In the genomic region with DNA sequence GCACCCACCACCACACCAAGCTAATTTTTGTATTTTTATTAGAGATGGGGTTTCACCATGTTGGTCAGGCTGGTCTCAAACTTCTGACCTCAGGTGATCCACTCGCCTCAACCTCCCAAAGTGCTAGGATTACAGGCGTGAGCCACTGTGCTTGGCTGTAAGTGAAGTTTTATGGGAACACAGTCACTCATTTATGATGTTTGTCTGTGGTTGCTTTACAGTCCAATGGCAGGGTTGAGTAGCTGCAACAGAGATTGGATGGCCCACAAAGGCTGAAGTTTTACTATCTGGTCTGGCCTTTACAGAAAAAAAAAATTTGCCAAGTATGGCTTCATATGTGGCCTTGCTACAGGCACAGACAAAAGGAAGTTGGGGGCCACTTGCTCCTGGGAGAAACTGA, we compare ENCODE assay signal across 7 cellular contexts.
DNase-seq lines count a peak whose midpoint lies in the region; ATAC-seq and TF ChIP-seq lines count a peak whose summit lies in the region.
"Not testable (repeated sequence)": the region's sequence is repeated elsewhere in the genome, so short reads cannot be mapped to it uniquely, and the experiment has no call there.

No MANE protein-coding gene starts in this region.

- no CpG with 5 or more reads among the region's 2 CpGs for WGBS in mesendoderm (ENCODE audit: extremely low coverage, insufficient coverage, low lambda C conversion rate)
- 51% methylated on average over 2 of the region's 2 CpGs for WGBS in prostate gland
- 51% methylated on average over 2 of the region's 2 CpGs; no CpG with 5 or more reads in 1 of the 2 donors for WGBS in transverse colon (ENCODE audit: low coverage in 1 of 2), 2 donors

- not testable (repeated sequence) for H3K79me2 ChIP-seq in mesendoderm (ENCODE audit: control insufficient read depth, insufficient read depth, low read length)

- not testable (repeated sequence) for H4K5ac ChIP-seq in mesendoderm (ENCODE audit: low read length)

- H3K56ac ChIP-seq in mesendoderm (ENCODE audit: low read length): not testable (repeated sequence)

- TF ChIP-seq EP300 in transverse colon (IDR thresholded peaks at IDR 0.05; ENCODE audit: low read depth): not testable (repeated sequence)

- H3K18ac ChIP-seq in mesendoderm (ENCODE audit: low read length): not testable (repeated sequence)

- not testable (repeated sequence) for H4K8ac ChIP-seq in mesendoderm (ENCODE audit: low read depth, low read length)

- H3K4me3 ChIP-seq in colonic mucosa; mesendoderm (ENCODE audit: low read length); mucosa of descending colon; prostate gland; transverse colon: not testable (repeated sequence)

- not testable (repeated sequence) for H3K9ac ChIP-seq in colonic mucosa (ENCODE audit: low read depth in 2 of 2, low read length in 2 of 2); mesendoderm (ENCODE audit: low read length)

- H3K36me3 ChIP-seq in colonic mucosa; mesendoderm (ENCODE audit: control insufficient read depth, insufficient read depth, low read length); mucosa of descending colon (ENCODE audit: low read depth); prostate gland; transverse colon: not testable (repeated sequence)

- TF ChIP-seq POLR2A in prostate gland (IDR thresholded peaks at IDR 0.05); transverse colon (IDR thresholded peaks at IDR 0.05): not testable (repeated sequence)

- not testable (repeated sequence) for TF ChIP-seq CTCF in colonic mucosa (IDR thresholded peaks at IDR 0.05); mucosa of descending colon (IDR thresholded peaks at IDR 0.05); prostate gland (IDR thresholded peaks at IDR 0.05); transverse colon (IDR thresholded peaks at IDR 0.05)

- intact Hi-C loops in colonic mucosa (cut with DNase I); left colon (cut with DNase I, micrococcal nuclease); mucosa of descending colon (cut with DNase I, micrococcal nuclease); prostate gland (cut with DNase I); transverse colon (cut with DNase I; ENCODE audit: low total_unique reads): not testable (repeated sequence)

- H2BK15ac ChIP-seq in mesendoderm (replicated peaks; ENCODE audit: low read depth): not testable (repeated sequence)

- H3K4me2 ChIP-seq in mesendoderm (ENCODE audit: low read length): not testable (repeated sequence)

- H3K4me1 ChIP-seq in colonic mucosa; mesendoderm (ENCODE audit: control insufficient read depth, low read depth, low read length); mucosa of descending colon (ENCODE audit: low read depth); prostate gland (replicated peaks); transverse colon: not testable (repeated sequence)

- H3K4ac ChIP-seq in mesendoderm (ENCODE audit: low read depth, low read length): not testable (repeated sequence)

- not testable (repeated sequence) for H3K79me1 ChIP-seq in mesendoderm (ENCODE audit: low read length)

- not testable (repeated sequence) for H3K27ac ChIP-seq in colonic mucosa; mesendoderm (ENCODE audit: low read depth, low read length); prostate gland; transverse colon

- H3K23ac ChIP-seq in mesendoderm (ENCODE audit: low read length): not testable (repeated sequence)

- in situ Hi-C loops in transverse colon (cut with MboI; ENCODE audit: low pct_ligation_motif_present in 1 of 4, low pct_unique_long_range_greater_than_20kb in 1 of 4, low sequenced_read_pairs in 3 of 4): not testable (repeated sequence)

- DNase-seq in LoVo (ENCODE audit: low spot score) (peak; percentile 3), colonic mucosa (peak; percentile 23), mucosa of descending colon (peak in 1 of 3 donors; percentile 18), prostate gland (ENCODE audit: low spot score) (peak; percentile 12), transverse colon (peak; percentile 20)
- not testable (repeated sequence) for DNase-seq in left colon, mesendoderm

- H2BK120ac ChIP-seq in mesendoderm (ENCODE audit: low read depth, low read length): peak overlapping the region; percentile 19

- not testable (repeated sequence) for H2BK5ac ChIP-seq in mesendoderm (ENCODE audit: low read length)

- H3K9me3 ChIP-seq in colonic mucosa, mucosa of descending colon, prostate gland, transverse colon: not testable (repeated sequence)

- H3K27me3 ChIP-seq in colonic mucosa; mesendoderm (ENCODE audit: insufficient read depth, low read length, poor library complexity); prostate gland (replicated peaks; ENCODE audit: insufficient read depth); transverse colon: not testable (repeated sequence)

- not testable (repeated sequence) for H2AK5ac ChIP-seq in mesendoderm (ENCODE audit: low read length)

- ATAC-seq in left colon (peak; percentile 99), mucosa of descending colon (peak; percentile 96)
